Comparison of ENCODE assay signal across 32 cellular contexts in genomic region chr2:237458519-237458918, GRCh38. TPM values are rescaled to one million over a fixed set of nuclear protein-coding genes. Genes with fewer than 3 reads are reported as not detected.
DNase-seq lines count a peak whose midpoint lies in the region; ATAC-seq, FAIRE-seq and TF ChIP-seq lines count a peak whose summit lies in the region.
"Had no signal": no experiment of that assay in that cellular context is flagged by ENCODE, and none has a peak within 500 bp of the region (broad histone marks: within the 10 kb centered on the region; RNA-seq: fewer than 3 reads in every experiment).

No MANE protein-coding gene starts in this region.

- H3K79me2 ChIP-seq in PC-9 (ENCODE audit: low read depth) (no peaks in the 10 kb centered on the region), astrocyte (ENCODE audit: insufficient read depth, low read length) (no peaks in the 10 kb centered on the region), trophoblast cell (ENCODE audit: control insufficient read depth, insufficient read depth, low read length, poor library complexity) (no peaks in the 10 kb centered on the region)
- H3K79me2 ChIP-seq: parathyroid adenoma had no signal

- H3K36me3 ChIP-seq in PC-9 (ENCODE audit: low read depth): no peaks in the 10 kb centered on the region; the same call in 1 of the 2 replicates
- H3K36me3 ChIP-seq in astrocyte (ENCODE audit: insufficient read depth, low read length): no peaks in the 10 kb centered on the region
- H3K36me3 ChIP-seq in trophoblast cell (ENCODE audit: control insufficient read depth in 1 of 2, insufficient read depth in 2 of 2, low read length in 2 of 2): no peaks in the 10 kb centered on the region
- H3K36me3 ChIP-seq: adrenal gland, brain microvascular endothelial cell, esophagus squamous epithelium, left lung, right atrium auricular region, SJCRH30, spleen had no signal

- H3K9me3 Mint-ChIP-seq in activated naive CD4-positive, alpha-beta T cell treated with anti-CD3 and anti-CD28 coated beads, Interleukin-2, amount 50 U/mL, for 24 hours: peaks cover 7% of the 10 kb centered on the region
- H3K9me3 Mint-ChIP-seq in activated naive CD4-positive, alpha-beta T cell treated with anti-CD3 and anti-CD28 coated beads for 36 hours: no peaks in the 10 kb centered on the region
- peaks cover 20% of the 10 kb centered on the region for H3K9me3 Mint-ChIP-seq in astrocyte (ENCODE audit: unreplicated experiment)
- peaks cover 22 to 31% of the 10 kb centered on the region in 2 donors for H3K9me3 Mint-ChIP-seq in stimulated activated naive CD8-positive, alpha-beta T cell treated with anti-CD3 and anti-CD28 coated beads, Interleukin-15, amount 100 ng/mL, for 72 hours
- H3K9me3 Mint-ChIP-seq: T-cell had no signal

- H2AFZ ChIP-seq in PC-9 (no peak overlapping the region), astrocyte (ENCODE audit: low read depth, low read length) (no peak overlapping the region), trophoblast cell (ENCODE audit: insufficient read depth, low read length, poor library complexity) (no peak overlapping the region)
- H2AFZ ChIP-seq: parathyroid adenoma had no signal

- H4K91ac ChIP-seq in trophoblast cell (ENCODE audit: low read depth, low read length): no peak overlapping the region

- CTCF ChIA-PET in activated naive CD4-positive, alpha-beta T cell treated with anti-CD3 and anti-CD28 coated beads for 36 hours (lab: Charles Lee): interaction anchor here (0.7 to 1.6 kb wide), 5 partner anchors 12 to 857 kb away, joined by 3 to 4 read pairs (median 3); no protein-coding TSS in a partner anchor
- CTCF ChIA-PET in PC-9 (lab: Charles Lee): no interaction called here

- no peak overlapping the region for H2BK5ac ChIP-seq in trophoblast cell (ENCODE audit: low read depth, low read length, poor library complexity)

- TF ChIP-seq CTCF in PC-9 (conservative IDR thresholded peaks at IDR 0.05): no peak
- TF ChIP-seq CTCF in astrocyte (IDR thresholded peaks at IDR 0.05; ENCODE audit: insufficient read depth, low read depth, low read length): no peak

- peak; percentile 60 for ATAC-seq in stimulated activated naive CD8-positive, alpha-beta T cell treated with anti-CD3 and anti-CD28 coated beads, Interleukin-15, amount 100 ng/mL, for 72 hours
- ATAC-seq: Panc1; stimulated activated memory B cell treated with anti-CD40 and anti-IgM and Interleukin-4, amounts not matched to agents 10 μg/mL and 1 μg/mL and 100 μg/mL, for 72 hours had no signal

- H3K4me1 Mint-ChIP-seq in activated naive CD4-positive, alpha-beta T cell treated with anti-CD3 and anti-CD28 coated beads, Interleukin-2, amount 50 U/mL, for 24 hours: peaks cover 15% of the 10 kb centered on the region
- H3K4me1 Mint-ChIP-seq in activated naive CD4-positive, alpha-beta T cell treated with anti-CD3 and anti-CD28 coated beads for 36 hours (ENCODE audit: low read depth): peaks cover 10% of the 10 kb centered on the region
- peaks cover 17% of the 10 kb centered on the region for H3K4me1 Mint-ChIP-seq in astrocyte (ENCODE audit: low read depth, unreplicated experiment)
- peaks cover 22% of the 10 kb centered on the region for H3K4me1 Mint-ChIP-seq in stimulated activated naive CD8-positive, alpha-beta T cell treated with anti-CD3 and anti-CD28 coated beads, Interleukin-15, amount 100 ng/mL, for 72 hours
- H3K4me1 Mint-ChIP-seq: endodermal cell; stimulated activated memory B cell treated with anti-CD40 and anti-IgM and Interleukin-4, amounts not matched to agents 10 μg/mL and 1 μg/mL and 100 μg/mL, for 72 hours had no signal

- peak overlapping the region; percentile 36 for H3K27ac Mint-ChIP-seq in activated naive CD4-positive, alpha-beta T cell treated with anti-CD3 and anti-CD28 coated beads, Interleukin-2, amount 50 U/mL, for 24 hours
- no peak overlapping the region for H3K27ac Mint-ChIP-seq in activated naive CD4-positive, alpha-beta T cell treated with anti-CD3 and anti-CD28 coated beads for 36 hours
- peak overlapping the region; percentile 29 for H3K27ac Mint-ChIP-seq in astrocyte (ENCODE audit: unreplicated experiment)
- no peak overlapping the region for H3K27ac Mint-ChIP-seq in stimulated activated naive CD8-positive, alpha-beta T cell treated with anti-CD3 and anti-CD28 coated beads, Interleukin-15, amount 100 ng/mL, for 72 hours
- H3K27ac Mint-ChIP-seq: endodermal cell; mesothelial cell of epicardium; stimulated activated memory B cell treated with anti-CD40 and anti-IgM and Interleukin-4, amounts not matched to agents 10 μg/mL and 1 μg/mL and 100 μg/mL, for 72 hours had no signal

- H4K12ac ChIP-seq in trophoblast cell (ENCODE audit: low read depth, low read length): no peak overlapping the region

- no peak overlapping the region for H2BK12ac ChIP-seq in trophoblast cell (ENCODE audit: low read length)

- no peak overlapping the region for H2AK5ac ChIP-seq in trophoblast cell (ENCODE audit: low read length)

- H3K4me3 ChIP-seq in PC-9 (no peak overlapping the region), astrocyte (ENCODE audit: insufficient read depth, low read depth, low read length) (no peak overlapping the region), trophoblast cell (ENCODE audit: low read depth, low read length) (no peak overlapping the region)
- H3K4me3 ChIP-seq: adrenal gland, coronary artery, esophagus squamous epithelium, left lung, right atrium auricular region, SJCRH30, spleen had no signal

- H3K4me3 Mint-ChIP-seq in activated naive CD4-positive, alpha-beta T cell treated with anti-CD3 and anti-CD28 coated beads, Interleukin-2, amount 50 U/mL, for 24 hours: no peak overlapping the region
- H3K4me3 Mint-ChIP-seq in activated naive CD4-positive, alpha-beta T cell treated with anti-CD3 and anti-CD28 coated beads for 36 hours: no peak overlapping the region
- no peak overlapping the region for H3K4me3 Mint-ChIP-seq in astrocyte (ENCODE audit: unreplicated experiment)
- H3K4me3 Mint-ChIP-seq in stimulated activated naive CD8-positive, alpha-beta T cell treated with anti-CD3 and anti-CD28 coated beads, Interleukin-15, amount 100 ng/mL, for 72 hours: no peak overlapping the region
- H3K4me3 Mint-ChIP-seq: CD4-positive, alpha-beta memory T cell; endodermal cell; mesothelial cell of epicardium; naive thymus-derived CD8-positive, alpha-beta T cell; stimulated activated memory B cell treated with anti-CD40 and anti-IgM and Interleukin-4, amounts not matched to agents 10 μg/mL and 1 μg/mL and 100 μg/mL, for 72 hours; T-cell had no signal

- H3K18ac ChIP-seq in trophoblast cell (ENCODE audit: low read length): no peak overlapping the region

- H3K9ac ChIP-seq in astrocyte (ENCODE audit: low read length): no peak overlapping the region
- no peak overlapping the region for H3K9ac ChIP-seq in trophoblast cell (ENCODE audit: low read length)
- H3K9ac ChIP-seq: parathyroid adenoma had no signal

- BruUV-seq in PC-9 (replicated peaks; lab: Mats Ljungman, UMichigan): no TSS peak

- H3K79me1 ChIP-seq in trophoblast cell (ENCODE audit: low read length): no peaks in the 10 kb centered on the region

- H3F3A ChIP-seq in PC-9 (ENCODE audit: insufficient read depth, low read depth): peaks cover 29% of the 10 kb centered on the region

- H3K4me1 ChIP-seq in PC-9 (replicated peaks; ENCODE audit: insufficient read depth): peaks cover 31% of the 10 kb centered on the region
- peaks cover 37% of the 10 kb centered on the region for H3K4me1 ChIP-seq in astrocyte (ENCODE audit: insufficient read depth, low read length)
- H3K4me1 ChIP-seq in trophoblast cell (ENCODE audit: control insufficient read depth in 1 of 2, insufficient read depth in 2 of 2, low read length in 2 of 2): peaks cover 0 to 4% of the 10 kb centered on the region in 2 experiments
- H3K4me1 ChIP-seq: adrenal gland, esophagus squamous epithelium, left lung, parathyroid adenoma, SJCRH30, spleen had no signal

- no peak overlapping the region for H3K23ac ChIP-seq in trophoblast cell (ENCODE audit: low read length)

- H4K8ac ChIP-seq in trophoblast cell (ENCODE audit: low read depth, low read length): no peak overlapping the region

- H3K27ac ChIP-seq in PC-9 (peak overlapping the region; percentile 87), astrocyte (ENCODE audit: low read depth, low read length) (peak overlapping the region; percentile 72), trophoblast cell (ENCODE audit: low read depth, low read length) (no peak overlapping the region)
- H3K27ac ChIP-seq: esophagus squamous epithelium, left lung, parathyroid adenoma, right atrium auricular region, SJCRH30, spleen had no signal

- H3K4me2 ChIP-seq in PC-9: no peak overlapping the region
- H3K4me2 ChIP-seq in astrocyte (ENCODE audit: low read length): no peak overlapping the region
- H3K4me2 ChIP-seq in trophoblast cell (ENCODE audit: low read length): no peak overlapping the region

- H3K27me3 ChIP-seq in PC-9 (ENCODE audit: insufficient read depth, low read depth) (no peaks in the 10 kb centered on the region), astrocyte (ENCODE audit: insufficient read depth, low read length) (no peaks in the 10 kb centered on the region), trophoblast cell (ENCODE audit: insufficient read depth, low read length) (no peaks in the 10 kb centered on the region)
- H3K27me3 ChIP-seq: adrenal gland, brain microvascular endothelial cell, right atrium auricular region, SJCRH30 had no signal

- peaks cover 32% of the 10 kb centered on the region for H3K9me3 ChIP-seq in PC-9 (ENCODE audit: insufficient read depth, low read depth)
- H3K9me3 ChIP-seq in astrocyte (ENCODE audit: insufficient read depth, low read depth, low read length): no peaks in the 10 kb centered on the region
- H3K9me3 ChIP-seq in trophoblast cell (ENCODE audit: insufficient read depth, low read depth, low read length): peaks cover 11% of the 10 kb centered on the region
- H3K9me3 ChIP-seq: adrenal gland, esophagus squamous epithelium, left lung, right atrium auricular region, SJCRH30, spleen had no signal

- no peak overlapping the region for H3K14ac ChIP-seq in trophoblast cell (ENCODE audit: low read length)

- POLR2A ChIA-PET in PC-9 (lab: Charles Lee; ENCODE audit: unreplicated experiment): no interaction called here

- no peaks in the 10 kb centered on the region for H3K36me3 Mint-ChIP-seq in activated naive CD4-positive, alpha-beta T cell treated with anti-CD3 and anti-CD28 coated beads, Interleukin-2, amount 50 U/mL, for 24 hours
- no peaks in the 10 kb centered on the region for H3K36me3 Mint-ChIP-seq in activated naive CD4-positive, alpha-beta T cell treated with anti-CD3 and anti-CD28 coated beads for 36 hours (ENCODE audit: low read depth)
- H3K36me3 Mint-ChIP-seq in astrocyte (ENCODE audit: low read depth, unreplicated experiment): peaks cover 2% of the 10 kb centered on the region
- H3K36me3 Mint-ChIP-seq: CD4-positive, alpha-beta memory T cell; mesothelial cell of epicardium; stimulated activated memory B cell treated with anti-CD40 and anti-IgM and Interleukin-4, amounts not matched to agents 10 μg/mL and 1 μg/mL and 100 μg/mL, for 72 hours; T-cell had no signal

- no peak for DNase-seq in activated naive CD4-positive, alpha-beta T cell treated with anti-CD3 and anti-CD28 coated beads for 36 hours
- DNase-seq in PC-9 (no peak), astrocyte (ENCODE audit: low read depth) (no peak), trophoblast cell (no peak), NCI-H1105 (lab: John Stamatoyannopoulos, UW) (no peak)
- no peak for DNase-seq in stimulated activated naive CD8-positive, alpha-beta T cell treated with anti-CD3 and anti-CD28 coated beads, Interleukin-15, amount 100 ng/mL, for 72 hours
- DNase-seq: adrenal gland; brain microvascular endothelial cell; CD4-positive, alpha-beta memory T cell; EL; endodermal cell; esophagus squamous epithelium; hippocampal formation; left lung; NCI-H1694 treated with DMSO at 0.1 percent for 48 hours; NCI-H2171 treated with DMSO at 0.1 percent for 48 hours; NCI-H524; SJCRH30; spleen; stimulated activated CD4-positive, alpha-beta T cell treated with anti-CD3 and anti-CD28 coated beads, Interleukin-2, amount 100 ng/mL, for 48 hours; T-cell had no signal

- no CpG with 5 or more reads among the region's 1 CpG for WGBS in trophoblast cell (ENCODE audit: extremely low coverage, insufficient coverage, insufficient read length)

- no peaks in the 10 kb centered on the region for H3K27me3 Mint-ChIP-seq in activated naive CD4-positive, alpha-beta T cell treated with anti-CD3 and anti-CD28 coated beads, Interleukin-2, amount 50 U/mL, for 24 hours
- no peaks in the 10 kb centered on the region for H3K27me3 Mint-ChIP-seq in activated naive CD4-positive, alpha-beta T cell treated with anti-CD3 and anti-CD28 coated beads for 36 hours (ENCODE audit: low read depth)
- H3K27me3 Mint-ChIP-seq in astrocyte (ENCODE audit: low read depth, unreplicated experiment): peaks cover 5% of the 10 kb centered on the region
- H3K27me3 Mint-ChIP-seq in stimulated activated naive CD8-positive, alpha-beta T cell treated with anti-CD3 and anti-CD28 coated beads, Interleukin-15, amount 100 ng/mL, for 72 hours: no peaks in the 10 kb centered on the region
- H3K27me3 Mint-ChIP-seq: naive thymus-derived CD8-positive, alpha-beta T cell; T-cell had no signal

- H4K20me1 ChIP-seq in PC-9 (ENCODE audit: insufficient read depth): no peaks in the 10 kb centered on the region
- H4K20me1 ChIP-seq in astrocyte (ENCODE audit: insufficient read depth, low read length): no peaks in the 10 kb centered on the region

- intact Hi-C loops in activated naive CD4-positive, alpha-beta T cell treated with anti-CD3 and anti-CD28 coated beads for 36 hours (cut with micrococcal nuclease): no loop called here
- intact Hi-C loops in PC-9 (cut with micrococcal nuclease; ENCODE audit: unreplicated experiment): no loop called here

- no peak overlapping the region for H3K4ac ChIP-seq in trophoblast cell (ENCODE audit: low read depth, low read length)

- FAIRE-seq in astrocyte (lab: Jason Lieb, UNC): no peak
- FAIRE-seq: frontal cortex, GM12892, H54 had no signal

- H2BK120ac ChIP-seq in trophoblast cell (ENCODE audit: insufficient read depth, low read length, poor library complexity): no peak overlapping the region

- H3K9me2 ChIP-seq in PC-9 (ENCODE audit: insufficient read depth): no peaks in the 10 kb centered on the region

RNA-seq across cellular contexts. Expression of gene MLPH, which starts 28.5 kb away (rescaled TPM):
- total RNA-seq in activated naive CD4-positive, alpha-beta T cell treated with anti-CD3 and anti-CD28 coated beads for 36 hours: not detected
- total RNA-seq in PC-9 (2021) (237 and 283 TPM in 2 replicates), astrocyte (14.2 and 16.2 TPM in 2 replicates)
- polyA plus RNA-seq in trophoblast cell (2013): 3.8 and 4.1 TPM in 2 replicates
- total RNA-seq: CD4-positive, alpha-beta memory T cell; naive thymus-derived CD8-positive, alpha-beta T cell had no signal
- polyA plus RNA-seq: CD4-positive, alpha-beta memory T cell; naive thymus-derived CD8-positive, alpha-beta T cell had no signal

RNA-seq across cellular contexts. Expression of gene COL6A3, which starts 44.6 kb away (rescaled TPM):
- total RNA-seq in activated naive CD4-positive, alpha-beta T cell treated with anti-CD3 and anti-CD28 coated beads for 36 hours: 1 to 10 TPM; 2.5 to 3.0 TPM
- total RNA-seq in PC-9 (2021) (0.57 and 0.75 TPM in 2 replicates), astrocyte (200 and 560 TPM in 2 replicates)
- 81.7 and 90.1 TPM in 2 replicates for polyA plus RNA-seq in trophoblast cell (2013)

Comparison
In these comparisons a context has a peak if more than half of its experiments do, and no peak if none do; other contexts are left out.
1. H3K27ac Mint-ChIP-seq: peak in activated naive CD4-positive, alpha-beta T cell treated with anti-CD3 and anti-CD28 coated beads, Interleukin-2, amount 50 U/mL, for 24 hours (single experiment) and astrocyte (single experiment); none in activated naive CD4-positive, alpha-beta T cell treated with anti-CD3 and anti-CD28 coated beads for 36 hours (single experiment) and stimulated activated naive CD8-positive, alpha-beta T cell treated with anti-CD3 and anti-CD28 coated beads, Interleukin-15, amount 100 ng/mL, for 72 hours (0 of 2).
2. RNA of gene MLPH, which starts 28.5 kb away (total RNA-seq): 237 to 283 TPM in PC-9; 14.2 to 16.2 TPM in astrocyte and not detected in activated naive CD4-positive, alpha-beta T cell treated with anti-CD3 and anti-CD28 coated beads for 36 hours; every median in the first group is over 10 times any median in the second.
3. RNA of gene COL6A3, which starts 44.6 kb away (total RNA-seq): 200 to 560 TPM in astrocyte; 2.5 to 3.0 TPM in activated naive CD4-positive, alpha-beta T cell treated with anti-CD3 and anti-CD28 coated beads for 36 hours and 0.57 to 0.75 TPM in PC-9; every median in the first group is over 10 times any median in the second.